Comparison of ENCODE assay signal across 20 cellular contexts in the genomic region with DNA sequence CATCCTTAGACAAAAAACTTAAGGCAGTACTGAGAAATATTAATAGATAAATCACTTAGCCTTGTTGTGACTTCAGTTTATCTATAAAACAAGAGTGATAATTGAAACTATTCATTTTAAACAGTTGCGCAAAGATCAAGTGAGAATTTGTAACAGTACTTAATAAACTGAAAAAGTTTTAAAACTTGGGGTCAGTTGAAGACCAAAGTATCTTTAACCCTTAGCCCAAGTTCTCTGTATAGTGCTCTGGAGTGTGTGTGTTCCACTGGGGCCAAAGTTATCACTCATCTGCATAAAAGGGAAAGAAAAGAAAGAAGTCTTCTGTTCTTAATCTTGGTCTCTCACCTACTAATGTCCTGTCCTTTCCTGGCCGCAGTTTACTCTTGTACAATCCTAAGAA. TPM values are rescaled to one million over a fixed set of nuclear protein-coding genes. Genes with fewer than 3 reads are reported as not detected.
A peak's percentile ranks its signal among the peaks of the same experiment; 100 is the strongest.
DNase-seq lines count a peak whose midpoint lies in the region; ATAC-seq and TF ChIP-seq lines count a peak whose summit lies in the region.
"Had no signal": no experiment of that assay in that cellular context is flagged by ENCODE, and none has a peak within 500 bp of the region (broad histone marks: within the 10 kb centered on the region; RNA-seq: fewer than 3 reads in every experiment).

No MANE protein-coding gene starts in this region.

- no peak for DNase-seq in OCI-LY7 (ENCODE audit: low spot score)
- no peak for DNase-seq in left colon
- no peak for DNase-seq in stimulated activated naive B cell treated with anti-CD40 and anti-IgM and Interleukin-4, amounts not matched to agents 10 μg/mL and 1 μg/mL and 100 μg/mL, for 72 hours
- DNase-seq in CD8-positive, alpha-beta memory T cell, result no peak
- DNase-seq in GM10248 (ENCODE audit: extremely low spot score), result no peak
- DNase-seq: COR-L47, EL, MG63, NCI-H1092, NCI-H1436 treated with DMSO at 0.1 percent for 48 hours, NCI-H2029, NCI-H2171, NCI-H446 treated with DMSO at 0.1 percent for 48 hours, NCI-H69, RPMI8226, SIG-M5, T-helper 1 cell had no signal

- H4K20me1 ChIP-seq in DOHH2 (ENCODE audit: control insufficient read depth, insufficient read depth, low read depth, low read length), result peaks cover 19% of the 10 kb centered on the region; the same call in 1 of the 2 replicates
- H4K20me1 ChIP-seq in OCI-LY7 (ENCODE audit: insufficient read depth, low read length), result peaks cover 5% of the 10 kb centered on the region; the same call in 1 of the 2 replicates

- H3F3A ChIP-seq in DOHH2 (ENCODE audit: control insufficient read depth, insufficient read depth), result peaks cover 44% of the 10 kb centered on the region

- intact Hi-C loops in OCI-LY7 (cut with micrococcal nuclease; ENCODE audit: unreplicated experiment) (no loop called here), left colon (cut with DNase I, micrococcal nuclease) (no loop called here)

- POLR2A ChIA-PET in OCI-LY7 (lab: Charles Lee), result no interaction called here
- POLR2A ChIA-PET in CD8-positive, alpha-beta memory T cell (lab: Charles Lee), result no interaction called here
- POLR2A ChIA-PET in GM10248 (lab: Yijun Ruan, JAX), result no interaction called here

- peak overlapping the region; percentile 92 for H3K4me3 ChIP-seq in DOHH2 (ENCODE audit: low read length)
- H3K4me3 ChIP-seq in OCI-LY7 (ENCODE audit: low read depth, low read length, poor library complexity, severe bottlenecking), result no peak overlapping the region
- no peak overlapping the region for H3K4me3 ChIP-seq in CD8-positive, alpha-beta memory T cell (ENCODE audit: low read length)
- H3K4me3 ChIP-seq: MG63 had no signal

- CTCF ChIA-PET in OCI-LY7 (lab: Charles Lee; ENCODE audit: unreplicated experiment) (no interaction called here), GM10248 (lab: Yijun Ruan, JAX) (no interaction called here)
- CTCF ChIA-PET in CD8-positive, alpha-beta memory T cell (lab: Charles Lee), result no interaction called here

- H3K4me3 Mint-ChIP-seq in stimulated activated naive B cell treated with anti-CD40 and anti-IgM and Interleukin-4, amounts not matched to agents 10 μg/mL and 1 μg/mL and 100 μg/mL, for 72 hours, result peak overlapping the region; percentile 71 to 81
- H3K4me3 Mint-ChIP-seq in CD8-positive, alpha-beta memory T cell, result no peak overlapping the region

- H3K9me2 ChIP-seq in DOHH2 (replicated peaks; ENCODE audit: control insufficient read depth, low read length) (no peaks in the 10 kb centered on the region), OCI-LY7 (ENCODE audit: insufficient read depth, low read length) (no peaks in the 10 kb centered on the region)

- H3K79me2 ChIP-seq in DOHH2 (ENCODE audit: control insufficient read depth, low read length), result peaks cover 72% of the 10 kb centered on the region
- H3K79me2 ChIP-seq in OCI-LY7 (ENCODE audit: insufficient read depth, low read depth, low read length), result no peaks in the 10 kb centered on the region

- H3K9me3 ChIP-seq in DOHH2 (ENCODE audit: control insufficient read depth, insufficient read depth, low read length) (no peaks in the 10 kb centered on the region), OCI-LY7 (ENCODE audit: low read length) (no peaks in the 10 kb centered on the region)
- H3K9me3 ChIP-seq in CD8-positive, alpha-beta memory T cell (ENCODE audit: low read length), result no peaks in the 10 kb centered on the region
- H3K9me3 ChIP-seq: MG63 had no signal

- H3K4me2 ChIP-seq in DOHH2 (ENCODE audit: low read length) (peak overlapping the region; percentile 90), OCI-LY7 (ENCODE audit: low read length) (0 out of 2 replicates have a peak overlapping the region, but pooled peaks have one; percentile 57)

- peaks cover 78% of the 10 kb centered on the region for H3K4me1 ChIP-seq in DOHH2 (ENCODE audit: control insufficient read depth, low read length)
- H3K4me1 ChIP-seq in OCI-LY7 (ENCODE audit: insufficient read depth, low read length, poor library complexity, severe bottlenecking), result peaks cover 50% of the 10 kb centered on the region
- H3K4me1 ChIP-seq in CD8-positive, alpha-beta memory T cell (ENCODE audit: insufficient read depth, low read length), result no peaks in the 10 kb centered on the region

- no peaks in the 10 kb centered on the region for H3K27me3 Mint-ChIP-seq in stimulated activated naive B cell treated with anti-CD40 and anti-IgM and Interleukin-4, amounts not matched to agents 10 μg/mL and 1 μg/mL and 100 μg/mL, for 72 hours
- H3K27me3 Mint-ChIP-seq in CD8-positive, alpha-beta memory T cell, result no peaks in the 10 kb centered on the region

- H3K36me3 Mint-ChIP-seq in stimulated activated naive B cell treated with anti-CD40 and anti-IgM and Interleukin-4, amounts not matched to agents 10 μg/mL and 1 μg/mL and 100 μg/mL, for 72 hours, result peaks cover 7 to 11% of the 10 kb centered on the region in 2 donors
- peaks cover 0 to 8% (median 2%) of the 10 kb centered on the region in 3 donors for H3K36me3 Mint-ChIP-seq in CD8-positive, alpha-beta memory T cell

- peak overlapping the region; percentile 52 for H3K27ac Mint-ChIP-seq in stimulated activated naive B cell treated with anti-CD40 and anti-IgM and Interleukin-4, amounts not matched to agents 10 μg/mL and 1 μg/mL and 100 μg/mL, for 72 hours
- no peak overlapping the region for H3K27ac Mint-ChIP-seq in CD8-positive, alpha-beta memory T cell

- H3K9me3 Mint-ChIP-seq in stimulated activated naive B cell treated with anti-CD40 and anti-IgM and Interleukin-4, amounts not matched to agents 10 μg/mL and 1 μg/mL and 100 μg/mL, for 72 hours, result no peaks in the 10 kb centered on the region
- H3K9me3 Mint-ChIP-seq in CD8-positive, alpha-beta memory T cell, result no peaks in the 10 kb centered on the region

- peaks cover 34 to 79% of the 10 kb centered on the region in 2 donors for H3K4me1 Mint-ChIP-seq in stimulated activated naive B cell treated with anti-CD40 and anti-IgM and Interleukin-4, amounts not matched to agents 10 μg/mL and 1 μg/mL and 100 μg/mL, for 72 hours
- H3K4me1 Mint-ChIP-seq in CD8-positive, alpha-beta memory T cell, result peaks cover 5 to 8% (median 7%) of the 10 kb centered on the region in 3 donors

- TF ChIP-seq CTCF in DOHH2 (IDR thresholded peaks at IDR 0.05; ENCODE audit: low read depth, low read length, poor library complexity, severe bottlenecking) (no peak), OCI-LY7 (conservative IDR thresholded peaks at IDR 0.05; ENCODE audit: low read length) (no peak), GM10248 (IDR thresholded peaks at IDR 0.05; ENCODE audit: control extremely low read depth, extremely low read depth, low read depth, missing control alignments) (no peak)

- BruUV-seq in OCI-LY7 (replicated peaks; lab: Mats Ljungman, UMichigan), result no TSS peak

- H2AFZ ChIP-seq in OCI-LY7 (ENCODE audit: low read length), result no peak overlapping the region

- H3K27me3 ChIP-seq in DOHH2 (ENCODE audit: control insufficient read depth, low read length), result no peaks in the 10 kb centered on the region
- no peaks in the 10 kb centered on the region for H3K27me3 ChIP-seq in CD8-positive, alpha-beta memory T cell (ENCODE audit: insufficient read depth, low read length, poor library complexity, severe bottlenecking)
- H3K27me3 ChIP-seq: MG63 had no signal

- H3K36me3 ChIP-seq in DOHH2 (ENCODE audit: control insufficient read depth, low read length), result peaks cover 42% of the 10 kb centered on the region
- H3K36me3 ChIP-seq in OCI-LY7 (ENCODE audit: insufficient read depth, low read length), result no peaks in the 10 kb centered on the region
- no peaks in the 10 kb centered on the region for H3K36me3 ChIP-seq in CD8-positive, alpha-beta memory T cell (ENCODE audit: insufficient read depth, low read length)
- H3K36me3 ChIP-seq: MG63 had no signal

- H3K27ac ChIP-seq in DOHH2 (ENCODE audit: low read depth, low read length) (peak overlapping the region; percentile 95), OCI-LY7 (ENCODE audit: low read depth, low read length, poor library complexity, severe bottlenecking) (no peak overlapping the region)
- H3K27ac ChIP-seq in CD8-positive, alpha-beta memory T cell (ENCODE audit: low read depth, low read length), result no peak overlapping the region

- ATAC-seq in left colon (peak; percentile 23), HG03196 (IDR thresholded peaks at IDR 0.05; ENCODE audit: unreplicated experiment) (no peak)
- ATAC-seq in stimulated activated naive B cell treated with anti-CD40 and anti-IgM and Interleukin-4, amounts not matched to agents 10 μg/mL and 1 μg/mL and 100 μg/mL, for 72 hours (replicated peaks), result no peak
- ATAC-seq: SK-N-SH treated with all-trans-retinoic acid at 6 μM for 48 hours had no signal

RNA-seq across cellular contexts. Expression of gene SMIM14, which starts 11.3 kb away (rescaled TPM):
- total RNA-seq in OCI-LY7 (2014; rRNA removed; shearing (Covaris generic)), result 0.03 TPM in 1 of 2 replicates, not detected in the other
- total RNA-seq in OCI-LY7 (2022), result 1.1 and 1.8 TPM in 2 replicates
- 100 to 1,000 TPM; 119 to 146 TPM for total RNA-seq in left colon
- total RNA-seq in CD8-positive, alpha-beta memory T cell, result 1 to 10 TPM; 2.2 TPM
- polyA plus RNA-seq in CD8-positive, alpha-beta memory T cell, result 46.4 TPM

Comparison
In these comparisons a context has a peak if more than half of its experiments do, and no peak if none do; other contexts are left out.
1. H3K4me3 Mint-ChIP-seq: peak in stimulated activated naive B cell treated with anti-CD40 and anti-IgM and Interleukin-4, amounts not matched to agents 10 μg/mL and 1 μg/mL and 100 μg/mL, for 72 hours (2 of 2); none in CD8-positive, alpha-beta memory T cell (0 of 7).
2. RNA of gene SMIM14, which starts 11.3 kb away (total RNA-seq): 119 to 146 TPM in left colon; 2.2 TPM in CD8-positive, alpha-beta memory T cell and 0.03 to 1.8 TPM in OCI-LY7; every median in the first group is over 10 times any median in the second.